Comparison of ENCODE assay signal across 25 cellular contexts in the genomic region with DNA sequence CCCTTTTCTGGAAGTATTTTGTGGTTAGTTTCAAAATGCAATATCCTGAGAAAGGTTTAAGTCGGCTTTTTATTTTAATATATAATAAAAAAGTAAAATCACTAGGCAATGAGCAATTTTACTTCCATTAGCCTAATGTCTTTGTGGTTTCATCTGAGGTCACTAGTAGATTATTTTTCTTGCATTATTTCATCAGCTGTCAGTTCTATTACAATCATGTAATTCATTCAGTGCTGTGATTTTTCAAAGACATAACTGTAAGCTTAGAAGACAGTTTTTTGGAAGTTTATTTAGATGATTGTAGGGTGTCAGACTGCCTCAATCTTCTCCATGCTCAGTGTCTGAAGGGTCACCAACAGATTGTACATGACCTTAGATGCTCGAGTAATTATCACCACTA.
"Had no signal": no experiment of that assay in that cellular context is flagged by ENCODE, and none has a peak within 500 bp of the region (broad histone marks: within the 10 kb centered on the region; RNA-seq: fewer than 3 reads in every experiment).

No MANE protein-coding gene starts in this region.

- H3K27me3 ChIP-seq: colonic mucosa, dorsolateral prefrontal cortex, esophagus muscularis mucosa, gastrocnemius medialis, gastroesophageal sphincter, heart left ventricle, heart right ventricle, hepatocyte had no signal

- H3K4me2 ChIP-seq: hepatocyte had no signal

- H3K79me2 ChIP-seq: hepatocyte had no signal

- ATAC-seq: effector memory CD8-positive, alpha-beta T cell; esophagus mucosa; foreskin keratinocyte; gastrocnemius medialis; gastroesophageal sphincter; heart left ventricle; heart right ventricle had no signal

- H3K4me1 ChIP-seq: colonic mucosa, foreskin keratinocyte, gastroesophageal sphincter had no signal

- DNase-seq: colonic mucosa; cortex of kidney; dermis blood vessel endothelial cell; dorsolateral prefrontal cortex; effector CD4-positive, alpha-beta T cell; effector CD8-positive, alpha-beta T cell; effector memory CD4-positive, alpha-beta T cell; effector memory CD8-positive, alpha-beta T cell; endodermal cell; erythroblast; esophagus squamous epithelium; foreskin fibroblast; foreskin keratinocyte; foreskin melanocyte; gastrocnemius medialis; glutamatergic neuron; head of caudate nucleus; heart left ventricle; heart right ventricle had no signal

- H3K4me3 ChIP-seq: colonic mucosa, coronary artery, dorsolateral prefrontal cortex, esophagus muscularis mucosa, esophagus squamous epithelium, gastrocnemius medialis, gastroesophageal sphincter, heart left ventricle, heart right ventricle, hepatocyte had no signal

- H2AFZ ChIP-seq: hepatocyte had no signal

- H3K9me3 ChIP-seq: colonic mucosa, esophagus muscularis mucosa, gastrocnemius medialis, gastroesophageal sphincter, heart left ventricle had no signal

- H3K27ac ChIP-seq: colonic mucosa, coronary artery, dorsolateral prefrontal cortex, epithelial cell of prostate, esophagus muscularis mucosa, esophagus squamous epithelium, foreskin keratinocyte, gastrocnemius medialis, gastroesophageal sphincter, heart left ventricle, heart right ventricle, hepatocyte had no signal

- H3K36me3 ChIP-seq: colonic mucosa, esophagus squamous epithelium, gastrocnemius medialis, gastroesophageal sphincter, heart left ventricle, heart right ventricle had no signal
